In genomic region chr4:40020221-40020620, GRCh38 we compare ENCODE assay signal across 35 cellular contexts.
"Had no signal": no experiment of that assay in that cellular context is flagged by ENCODE, and none has a peak within 500 bp of the region (broad histone marks: within the 10 kb centered on the region; RNA-seq: fewer than 3 reads in every experiment).

No MANE protein-coding gene starts in this region.

- H3K4me3 ChIP-seq: MG63 had no signal

- H3K9me3 ChIP-seq: MG63 had no signal

- H3K27me3 ChIP-seq: MG63 had no signal

- DNase-seq: Karpas-422, Kasumi-1, MG63, MM.1S, MV-4-11, NCI-H1048, NCI-H1092, NCI-H1092 treated with DMSO at 0.1 percent for 48 hours, NCI-H1105, NCI-H1105 treated with DMSO at 0.1 percent for 48 hours, NCI-H1417, NCI-H1417 treated with DMSO at 0.1 percent for 48 hours, NCI-H1436, NCI-H1436 treated with DMSO at 0.1 percent for 48 hours, NCI-H146, NCI-H1694, NCI-H1694 treated with DMSO at 0.1 percent for 48 hours, NCI-H187, NCI-H187 treated with DMSO at 0.1 percent for 48 hours, NCI-H1930, NCI-H2029, NCI-H2029 treated with DMSO at 0.1 percent for 48 hours, NCI-H2081, NCI-H2081 treated with DMSO at 0.1 percent for 48 hours, NCI-H2107, NCI-H2171, NCI-H2171 treated with DMSO at 0.1 percent for 48 hours, NCI-H2227 treated with DMSO at 0.1 percent for 48 hours, NCI-H226, NCI-H345, NCI-H446, NCI-H446 treated with DMSO at 0.1 percent for 48 hours, NCI-H510A, NCI-H510A treated with DMSO at 0.1 percent for 48 hours had no signal

- H3K4me2 ChIP-seq: KMS-11 had no signal

- H3K9ac ChIP-seq: KMS-11 had no signal

- H3K27ac ChIP-seq: KMS-11 had no signal

- H3K36me3 ChIP-seq: MG63 had no signal
